ENCODE assay signal across 1 cellular context in genomic region chr3:45134758-45135521, GRCh38.
TF ChIP-seq lines count a peak whose summit lies in the region.

No MANE protein-coding gene starts in this region.

TF ChIP-seq in A549, 52 proteins besides CTCF, POLR2A, EP300 and RAD21 (continued from another document):
- TF ChIP-seq, protein P1, sequence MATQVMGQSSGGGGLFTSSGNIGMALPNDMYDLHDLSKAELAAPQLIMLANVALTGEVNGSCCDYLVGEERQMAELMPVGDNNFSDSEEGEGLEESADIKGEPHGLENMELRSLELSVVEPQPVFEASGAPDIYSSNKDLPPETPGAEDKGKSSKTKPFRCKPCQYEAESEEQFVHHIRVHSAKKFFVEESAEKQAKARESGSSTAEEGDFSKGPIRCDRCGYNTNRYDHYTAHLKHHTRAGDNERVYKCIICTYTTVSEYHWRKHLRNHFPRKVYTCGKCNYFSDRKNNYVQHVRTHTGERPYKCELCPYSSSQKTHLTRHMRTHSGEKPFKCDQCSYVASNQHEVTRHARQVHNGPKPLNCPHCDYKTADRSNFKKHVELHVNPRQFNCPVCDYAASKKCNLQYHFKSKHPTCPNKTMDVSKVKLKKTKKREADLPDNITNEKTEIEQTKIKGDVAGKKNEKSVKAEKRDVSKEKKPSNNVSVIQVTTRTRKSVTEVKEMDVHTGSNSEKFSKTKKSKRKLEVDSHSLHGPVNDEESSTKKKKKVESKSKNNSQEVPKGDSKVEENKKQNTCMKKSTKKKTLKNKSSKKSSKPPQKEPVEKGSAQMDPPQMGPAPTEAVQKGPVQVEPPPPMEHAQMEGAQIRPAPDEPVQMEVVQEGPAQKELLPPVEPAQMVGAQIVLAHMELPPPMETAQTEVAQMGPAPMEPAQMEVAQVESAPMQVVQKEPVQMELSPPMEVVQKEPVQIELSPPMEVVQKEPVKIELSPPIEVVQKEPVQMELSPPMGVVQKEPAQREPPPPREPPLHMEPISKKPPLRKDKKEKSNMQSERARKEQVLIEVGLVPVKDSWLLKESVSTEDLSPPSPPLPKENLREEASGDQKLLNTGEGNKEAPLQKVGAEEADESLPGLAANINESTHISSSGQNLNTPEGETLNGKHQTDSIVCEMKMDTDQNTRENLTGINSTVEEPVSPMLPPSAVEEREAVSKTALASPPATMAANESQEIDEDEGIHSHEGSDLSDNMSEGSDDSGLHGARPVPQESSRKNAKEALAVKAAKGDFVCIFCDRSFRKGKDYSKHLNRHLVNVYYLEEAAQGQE (IDR thresholded peaks at IDR 0.05), result no peak
- TF ChIP-seq RCOR1 (IDR thresholded peaks at IDR 0.05; ENCODE audit: low read depth, low read length), result no peak
- TF ChIP-seq SMC3 (IDR thresholded peaks at IDR 0.05), result no peak
- TF ChIP-seq ATOH8 (CRISPR knock-in tag; IDR thresholded peaks at IDR 0.05; ENCODE audit: low read depth), result no peak
- TF ChIP-seq FOXS1 (CRISPR knock-in tag; IDR thresholded peaks at IDR 0.05), result no peak
- no peak for TF ChIP-seq TFCP2L1 (CRISPR knock-in tag; IDR thresholded peaks at IDR 0.05)
- TF ChIP-seq RARB (CRISPR knock-in tag; IDR thresholded peaks at IDR 0.05), result no peak
- TF ChIP-seq, protein P2, sequence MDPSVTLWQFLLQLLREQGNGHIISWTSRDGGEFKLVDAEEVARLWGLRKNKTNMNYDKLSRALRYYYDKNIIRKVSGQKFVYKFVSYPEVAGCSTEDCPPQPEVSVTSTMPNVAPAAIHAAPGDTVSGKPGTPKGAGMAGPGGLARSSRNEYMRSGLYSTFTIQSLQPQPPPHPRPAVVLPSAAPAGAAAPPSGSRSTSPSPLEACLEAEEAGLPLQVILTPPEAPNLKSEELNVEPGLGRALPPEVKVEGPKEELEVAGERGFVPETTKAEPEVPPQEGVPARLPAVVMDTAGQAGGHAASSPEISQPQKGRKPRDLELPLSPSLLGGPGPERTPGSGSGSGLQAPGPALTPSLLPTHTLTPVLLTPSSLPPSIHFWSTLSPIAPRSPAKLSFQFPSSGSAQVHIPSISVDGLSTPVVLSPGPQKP (IDR thresholded peaks at IDR 0.05; ENCODE audit: low read depth, low read length), result no peak
- no peak for TF ChIP-seq KDM1A (IDR thresholded peaks at IDR 0.05; ENCODE audit: low read depth)
- no peak for TF ChIP-seq ZC3H11A (IDR thresholded peaks at IDR 0.05)
- TF ChIP-seq HOXA7 (CRISPR knock-in tag; IDR thresholded peaks at IDR 0.05), result no peak
- TF ChIP-seq JUN (IDR thresholded peaks at IDR 0.05), result no peak
- TF ChIP-seq GATA3 (IDR thresholded peaks at IDR 0.05; ENCODE audit: borderline replicate concordance), result no peak
- no peak for TF ChIP-seq ZFP36 (IDR thresholded peaks at IDR 0.05; ENCODE audit: borderline replicate concordance, partially characterized antibody)
- TF ChIP-seq MAZ (IDR thresholded peaks at IDR 0.05; ENCODE audit: borderline replicate concordance, low read depth, low read length), result no peak
- TF ChIP-seq FOSL2 (IDR thresholded peaks at IDR 0.05), result no peak
- no peak for TF ChIP-seq FOSL2 (CRISPR knock-in tag; IDR thresholded peaks at IDR 0.05)
- TF ChIP-seq BCL3 (IDR thresholded peaks at IDR 0.05), result no peak
